ENCODE assay signal across 10 cellular contexts in the genomic region with DNA sequence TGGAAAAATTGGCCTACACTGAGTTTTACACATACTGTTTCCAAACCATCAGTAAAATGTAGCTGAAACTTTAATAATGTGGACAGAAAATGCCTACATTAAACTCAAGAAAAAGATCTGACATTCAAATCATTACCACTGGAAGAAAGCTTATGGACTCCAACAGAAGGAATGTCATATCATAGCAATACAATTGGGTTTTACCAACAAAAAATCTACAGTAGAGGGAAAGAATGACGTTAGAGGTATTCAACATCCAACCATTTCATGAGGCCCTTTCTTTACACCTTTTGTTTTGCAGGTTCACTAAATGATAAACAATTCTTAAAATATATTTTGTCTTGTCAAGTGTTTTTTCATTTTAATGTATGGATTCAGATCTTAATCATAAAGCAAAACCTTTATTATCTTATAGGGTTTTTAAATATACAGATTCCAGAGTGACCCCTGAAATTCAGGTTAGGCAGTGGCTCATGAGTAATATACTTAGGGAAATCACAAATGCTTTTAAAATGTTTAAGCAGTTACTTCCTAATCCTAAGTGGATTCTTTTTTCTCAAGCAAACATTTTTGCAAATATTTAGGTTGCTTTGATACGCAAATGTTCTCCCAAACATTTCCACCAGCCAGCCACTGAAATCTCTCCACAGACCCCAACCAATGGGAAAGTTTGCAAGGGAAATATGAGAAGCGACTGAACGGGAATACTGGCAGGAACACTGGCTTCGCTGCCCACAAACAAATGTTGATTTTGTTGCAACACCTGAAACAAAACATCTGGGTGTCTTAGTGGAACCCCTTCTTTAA.
A peak's percentile ranks its signal among the peaks of the same experiment; 100 is the strongest.
DNase-seq lines count a peak whose midpoint lies in the region; ATAC-seq and TF ChIP-seq lines count a peak whose summit lies in the region.
"Had no signal": no experiment of that assay in that cellular context is flagged by ENCODE, and none has a peak within 500 bp of the region (broad histone marks: within the 10 kb centered on the region; RNA-seq: fewer than 3 reads in every experiment).

No MANE protein-coding gene starts in this region.

- peaks cover 12% of the 10 kb centered on the region for H3F3A ChIP-seq in smooth muscle cell (ENCODE audit: low read depth)

- H3K27ac ChIP-seq in hepatocyte (no peak overlapping the region), smooth muscle cell (ENCODE audit: low read depth) (peak overlapping the region; percentile 42)

- no peak overlapping the region for H3K9ac ChIP-seq in smooth muscle cell (ENCODE audit: low read depth)

- H3K27me3 ChIP-seq in hepatocyte (no peaks in the 10 kb centered on the region), smooth muscle cell (ENCODE audit: low read depth) (no peaks in the 10 kb centered on the region)

- WGBS in hepatocyte (ENCODE audit: low lambda C conversion rate, missing lambda C conversion rate), result 53% methylated on average over 5 of the region's 5 CpGs
- WGBS in smooth muscle cell (ENCODE audit: low lambda C conversion rate), result 45% methylated on average over 5 of the region's 5 CpGs

- TF ChIP-seq CTCF in hepatocyte (IDR thresholded peaks at IDR 0.05; ENCODE audit: poor library complexity) (no peak), smooth muscle cell (IDR thresholded peaks at IDR 0.05; ENCODE audit: borderline replicate concordance, insufficient read depth, poor library complexity, severe bottlenecking) (no peak)

- H3K4me2 ChIP-seq in hepatocyte (peak overlapping the region; percentile 58), smooth muscle cell (peak overlapping the region; percentile 70)

- ATAC-seq in GM19467 (IDR thresholded peaks at IDR 0.05; ENCODE audit: unreplicated experiment), result no peak
- no peak for ATAC-seq in HG02798 (IDR thresholded peaks at IDR 0.05; ENCODE audit: poor library complexity, unreplicated experiment)
- ATAC-seq in HG03521 (IDR thresholded peaks at IDR 0.05; ENCODE audit: unreplicated experiment), result no peak

- H4K20me1 ChIP-seq in hepatocyte (ENCODE audit: insufficient read depth, poor library complexity, severe bottlenecking) (no peaks in the 10 kb centered on the region), smooth muscle cell (ENCODE audit: low read depth) (peaks cover 20% of the 10 kb centered on the region)

- no peak overlapping the region for H2AFZ ChIP-seq in hepatocyte
- no peak overlapping the region for H2AFZ ChIP-seq in smooth muscle cell (ENCODE audit: low read depth)

- no peaks in the 10 kb centered on the region for H3K9me2 ChIP-seq in hepatocyte (replicated peaks; ENCODE audit: insufficient read depth)

- H3K4me3 ChIP-seq in hepatocyte (no peak overlapping the region), smooth muscle cell (peak overlapping the region; percentile 13)

- H3K79me2 ChIP-seq in hepatocyte, result peaks cover 26% of the 10 kb centered on the region
- H3K79me2 ChIP-seq in smooth muscle cell (ENCODE audit: low read depth), result peaks cover 98% of the 10 kb centered on the region

- H3K9me3 ChIP-seq in hepatocyte (ENCODE audit: low read depth) (no peaks in the 10 kb centered on the region), smooth muscle cell (replicated peaks; ENCODE audit: low read depth) (no peaks in the 10 kb centered on the region)

- H3K36me3 ChIP-seq in hepatocyte (replicated peaks; ENCODE audit: insufficient read depth, low read depth), result no peaks in the 10 kb centered on the region
- no peaks in the 10 kb centered on the region for H3K36me3 ChIP-seq in smooth muscle cell (ENCODE audit: low read depth)

- peak; percentile 27 for DNase-seq in H4 (ENCODE audit: low spot score)
- DNase-seq in RPMI7951 (ENCODE audit: low read depth), result peak; percentile 33
- DNase-seq in hepatocyte (ENCODE audit: low spot score), result no peak
- DNase-seq in smooth muscle cell (lab: John Stamatoyannopoulos, UW; ENCODE audit: unreplicated experiment), result no peak
- no peak for DNase-seq in stimulated activated CD4-positive, alpha-beta T cell treated with anti-CD3 and anti-CD28 coated beads, Interleukin-2, amount 100 ng/mL, for 48 hours
- DNase-seq: activated CD8-positive, alpha-beta memory T cell treated with anti-CD3 and anti-CD28 coated beads for 24 hours; NCI-H2029 treated with DMSO at 0.1 percent for 48 hours had no signal

- H3K4me1 ChIP-seq in hepatocyte (ENCODE audit: insufficient read depth) (peaks cover 14% of the 10 kb centered on the region), smooth muscle cell (ENCODE audit: low read depth) (peaks cover 76% of the 10 kb centered on the region)

Comparison
In these comparisons a context has a peak if more than half of its experiments do, and no peak if none do; other contexts are left out.
1. DNase-seq: peak in H4 (single experiment) and RPMI7951 (single experiment); none in hepatocyte (single experiment), smooth muscle cell (single experiment) and stimulated activated CD4-positive, alpha-beta T cell treated with anti-CD3 and anti-CD28 coated beads, Interleukin-2, amount 100 ng/mL, for 48 hours (0 of 2).